In the genomic region with DNA sequence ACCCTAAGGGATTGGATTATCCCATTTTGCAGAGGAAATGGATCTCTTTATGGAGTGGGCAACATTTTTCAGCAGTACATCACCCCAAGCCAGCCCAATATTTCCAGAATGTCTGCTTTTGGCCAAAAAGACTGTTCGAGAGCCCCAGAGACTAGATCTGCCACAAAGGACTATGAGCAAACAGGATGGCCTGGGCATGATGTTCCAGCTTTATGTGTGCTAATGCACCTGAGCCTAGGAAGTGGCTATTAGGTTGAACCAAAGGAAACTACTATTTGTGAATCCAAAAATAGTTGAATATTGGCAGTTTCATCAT, we compare ENCODE assay signal across 9 cellular contexts. TPM values are rescaled to one million over a fixed set of nuclear protein-coding genes. Genes with fewer than 3 reads are reported as not detected.
DNase-seq lines count a peak whose midpoint lies in the region; ATAC-seq and TF ChIP-seq lines count a peak whose summit lies in the region.
"Had no signal": no experiment of that assay in that cellular context is flagged by ENCODE, and none has a peak within 500 bp of the region (broad histone marks: within the 10 kb centered on the region; RNA-seq: fewer than 3 reads in every experiment).

No MANE protein-coding gene starts in this region.

- H3K4me2 ChIP-seq in mammary epithelial cell (ENCODE audit: insufficient read depth, low read depth, low read length), result no peak overlapping the region
- H3K4me2 ChIP-seq: BLaER1 had no signal

- ATAC-seq in naive B cell (ENCODE audit: low read depth in 2 of 2), result no peak

- POLR2A ChIA-PET in MCF 10A (lab: Yijun Ruan, JAX), result interaction anchor here (0.7 to 10.4 kb wide), 6 partner anchors 14 to 123 kb away, joined by 3 to 189 read pairs (median 11); partner anchors contain the start of genes PNMA1 and PTGR2

- peaks cover 41% of the 10 kb centered on the region for H3K4me1 ChIP-seq in mammary epithelial cell (ENCODE audit: insufficient read depth, low read length)
- H3K4me1 ChIP-seq in adrenal gland (replicated peaks in 1 of 2), result peaks cover 13 to 52% of the 10 kb centered on the region in 2 donors
- peaks cover 18% of the 10 kb centered on the region for H3K4me1 ChIP-seq in ovary (ENCODE audit: insufficient read depth)

- H3K9me3 ChIP-seq in mammary epithelial cell (replicated peaks; ENCODE audit: insufficient read depth, low read length) (no peaks in the 10 kb centered on the region), adrenal gland (replicated peaks in 1 of 3) (no peaks in the 10 kb centered on the region), ovary (no peaks in the 10 kb centered on the region)
- H3K9me3 ChIP-seq: BLaER1 had no signal

- no peak for TF ChIP-seq POLR2A in adrenal gland (IDR thresholded peaks at IDR 0.05)
- TF ChIP-seq POLR2A in ovary (IDR thresholded peaks at IDR 0.05), result no peak

- H3K9me3 Mint-ChIP-seq in MCF 10A (ENCODE audit: unreplicated experiment) (no peaks in the 10 kb centered on the region), naive B cell (no peaks in the 10 kb centered on the region), type B pancreatic cell (no peaks in the 10 kb centered on the region)

- no peak for TF ChIP-seq CTCF in MCF 10A (IDR thresholded peaks at IDR 0.05; ENCODE audit: unreplicated experiment)
- no peak for TF ChIP-seq CTCF in mammary epithelial cell (conservative IDR thresholded peaks at IDR 0.05 in 1 of 2, IDR thresholded peaks at IDR 0.05 in 1 of 2; ENCODE audit: extremely low read depth in 1 of 2, insufficient read depth in 1 of 2, low read depth in 1 of 2, low read length in 2 of 2)
- TF ChIP-seq CTCF in adrenal gland (IDR thresholded peaks at IDR 0.05), result peak in 1 of 6 experiments; percentile 5
- no peak for TF ChIP-seq CTCF in type B pancreatic cell (conservative IDR thresholded peaks at IDR 0.05)
- no peak for TF ChIP-seq CTCF in ovary (IDR thresholded peaks at IDR 0.05)

- H3K27ac Mint-ChIP-seq in MCF 10A (ENCODE audit: low read depth, unreplicated experiment), result peak overlapping the region; percentile 71
- H3K27ac Mint-ChIP-seq in naive B cell, result peak overlapping the region in 5 of 6 donors; percentile 70 to 92 (median 76)
- H3K27ac Mint-ChIP-seq in type B pancreatic cell, result peak overlapping the region; percentile 83

- H3K27ac ChIP-seq in mammary epithelial cell (ENCODE audit: insufficient read depth, low read depth, low read length) (no peak overlapping the region), adrenal gland (peak overlapping the region in 4 of 5 donors; percentile 8 to 72 (median 30)), ovary (peak overlapping the region in 1 of 2 donors; percentile 39)
- H3K27ac ChIP-seq: BLaER1 had no signal

- H3K9ac ChIP-seq in mammary epithelial cell (ENCODE audit: insufficient read depth, low read length), result no peak overlapping the region
- H3K9ac ChIP-seq: BLaER1 had no signal

- H3K36me3 ChIP-seq in mammary epithelial cell (ENCODE audit: insufficient read depth, low read length) (peaks cover 35% of the 10 kb centered on the region), adrenal gland (replicated peaks in 1 of 2) (peaks cover 0 to 61% of the 10 kb centered on the region in 2 donors), ovary (no peaks in the 10 kb centered on the region)

- 100% methylated on average over 1 of the region's 1 CpG for WGBS in mammary epithelial cell (ENCODE audit: low coverage, missing lambda C conversion rate)
- 85 to 100% (median 88%) methylated on average over 1 of the region's 1 CpG for WGBS in adrenal gland, 4 donors
- 77 to 83% (median 80%) methylated on average over 1 of the region's 1 CpG for WGBS in ovary, 3 donors

- H2AFZ ChIP-seq in mammary epithelial cell (ENCODE audit: low read depth, low read length), result no peak overlapping the region

- BruUV-seq in MCF 10A (replicated peaks; lab: Mats Ljungman, UMichigan) (no TSS peak), mammary epithelial cell (replicated peaks; lab: Mats Ljungman, UMichigan) (no TSS peak)

- in situ Hi-C loops in mammary epithelial cell (cut with MboI; ENCODE audit: low sequenced_read_pairs in 2 of 2), result no loop called here

- H3K4me1 Mint-ChIP-seq in MCF 10A (ENCODE audit: insufficient read depth, unreplicated experiment), result peaks cover 31% of the 10 kb centered on the region
- H3K4me1 Mint-ChIP-seq in naive B cell, result peaks cover 14 to 33% (median 27%) of the 10 kb centered on the region in 3 donors
- peaks cover 24% of the 10 kb centered on the region for H3K4me1 Mint-ChIP-seq in type B pancreatic cell (ENCODE audit: unreplicated experiment)

- H3K4me3 ChIP-seq in mammary epithelial cell (replicated peaks in 1 of 3; ENCODE audit: insufficient read depth in 1 of 3, low read depth in 2 of 3, low read length in 3 of 3) (no peak overlapping the region), adrenal gland (no peak overlapping the region), ovary (no peak overlapping the region)
- H3K4me3 ChIP-seq: BLaER1 had no signal

- H3K27me3 ChIP-seq in mammary epithelial cell (ENCODE audit: insufficient read depth, low read length) (no peaks in the 10 kb centered on the region), adrenal gland (no peaks in the 10 kb centered on the region), ovary (no peaks in the 10 kb centered on the region)
- H3K27me3 ChIP-seq: BLaER1 had no signal

- CTCF ChIA-PET in MCF 10A (lab: Yijun Ruan, JAX) (interaction anchor here (0.6 to 5.1 kb wide), 23 partner anchors 9 to 210 kb away, joined by 3 to 68 read pairs (median 4); no protein-coding TSS in a partner anchor), mammary epithelial cell (lab: Charles Lee; ENCODE audit: low non-redundant PET) (interaction anchor here (0.6 to 1.0 kb wide), 8 partner anchors 25 to 178 kb away, joined by 3 to 7 read pairs (median 5); a partner anchor contains a TSS)

- dilution Hi-C loops in mammary epithelial cell (cut with HindIII; ENCODE audit: low sequenced_read_pairs), result no loop called here

- intact Hi-C loops in MCF 10A (cut with micrococcal nuclease) (no loop called here), mammary epithelial cell (cut with micrococcal nuclease) (loop anchor here (2.0 to 10.0 kb wide), 3 partner anchors 58 to 306 kb away; partner anchors contain the start of gene ZNF410), adrenal gland (cut with DNase I) (loop anchor here (5.0 kb wide), 2 partner anchors 93 to 98 kb away; no protein-coding TSS in a partner anchor), ovary (cut with DNase I) (loop anchor here in 3 of 4 donors (1.0 to 5.0 kb wide), 3 partner anchors 88 to 96 kb away; no protein-coding TSS in a partner anchor)

- peaks cover 75% of the 10 kb centered on the region for H3K79me2 ChIP-seq in mammary epithelial cell (ENCODE audit: insufficient read depth, low read length)

- H3K4me3 Mint-ChIP-seq in MCF 10A (ENCODE audit: unreplicated experiment), result no peak overlapping the region
- H3K4me3 Mint-ChIP-seq in naive B cell, result no peak overlapping the region
- H3K4me3 Mint-ChIP-seq in type B pancreatic cell, result no peak overlapping the region

- DNase-seq in MCF 10A (ENCODE audit: unreplicated experiment) (no peak), mammary epithelial cell (no peak), adrenal gland (no peak), naive B cell (no peak), type B pancreatic cell (ENCODE audit: extremely low spot score, unreplicated experiment) (no peak), ovary (no peak), midbrain (lab: John Stamatoyannopoulos, UW) (no peak), pons (ENCODE audit: low spot score) (no peak)

- peaks cover 93% of the 10 kb centered on the region for H3K36me3 Mint-ChIP-seq in MCF 10A (ENCODE audit: insufficient read depth, unreplicated experiment)
- peaks cover 0 to 12% of the 10 kb centered on the region in 2 donors for H3K36me3 Mint-ChIP-seq in naive B cell
- peaks cover 18% of the 10 kb centered on the region for H3K36me3 Mint-ChIP-seq in type B pancreatic cell

- H4K20me1 ChIP-seq in mammary epithelial cell (ENCODE audit: insufficient read depth, low read length), result no peaks in the 10 kb centered on the region

- TF ChIP-seq EP300 in ovary (IDR thresholded peaks at IDR 0.05), result no peak

- no peaks in the 10 kb centered on the region for H3K27me3 Mint-ChIP-seq in MCF 10A (ENCODE audit: insufficient read depth, unreplicated experiment)
- no peaks in the 10 kb centered on the region for H3K27me3 Mint-ChIP-seq in naive B cell
- no peaks in the 10 kb centered on the region for H3K27me3 Mint-ChIP-seq in type B pancreatic cell

RNA-seq across cellular contexts. Expression of gene PNMA1, which starts 14.8 kb away (rescaled TPM):
- total RNA-seq in MCF 10A (2022) (43.3 and 46.3 TPM in 2 replicates), mammary epithelial cell (10 to 100 TPM; 15.7 to 30.5 TPM), adrenal gland (10 to 100 TPM; 23.1 to 74.6 (median 43.2) TPM), type B pancreatic cell (ENCODE audit: low replicate concordance) (35.5 and 64.8 TPM in 2 replicates), ovary (100 to 1,000 TPM in 1 of 7 donors, 10 to 100 TPM in 6; 22.3 to 114 (median 87.3) TPM)
- polyA plus RNA-seq in mammary epithelial cell (17.0 TPM), adrenal gland (10 to 100 TPM; 14.4 to 52.5 (median 16.7) TPM), naive B cell (ENCODE audit: low read depth in 6 of 6) (10 to 100 TPM; 10.6 to 19.7 (median 15.4) TPM), ovary (10 to 100 TPM; 43.7 to 84.2 TPM)
- 33.6 TPM for polyA minus RNA-seq in mammary epithelial cell
